ENCODE assay signal across 10 cellular contexts in the genomic region with DNA sequence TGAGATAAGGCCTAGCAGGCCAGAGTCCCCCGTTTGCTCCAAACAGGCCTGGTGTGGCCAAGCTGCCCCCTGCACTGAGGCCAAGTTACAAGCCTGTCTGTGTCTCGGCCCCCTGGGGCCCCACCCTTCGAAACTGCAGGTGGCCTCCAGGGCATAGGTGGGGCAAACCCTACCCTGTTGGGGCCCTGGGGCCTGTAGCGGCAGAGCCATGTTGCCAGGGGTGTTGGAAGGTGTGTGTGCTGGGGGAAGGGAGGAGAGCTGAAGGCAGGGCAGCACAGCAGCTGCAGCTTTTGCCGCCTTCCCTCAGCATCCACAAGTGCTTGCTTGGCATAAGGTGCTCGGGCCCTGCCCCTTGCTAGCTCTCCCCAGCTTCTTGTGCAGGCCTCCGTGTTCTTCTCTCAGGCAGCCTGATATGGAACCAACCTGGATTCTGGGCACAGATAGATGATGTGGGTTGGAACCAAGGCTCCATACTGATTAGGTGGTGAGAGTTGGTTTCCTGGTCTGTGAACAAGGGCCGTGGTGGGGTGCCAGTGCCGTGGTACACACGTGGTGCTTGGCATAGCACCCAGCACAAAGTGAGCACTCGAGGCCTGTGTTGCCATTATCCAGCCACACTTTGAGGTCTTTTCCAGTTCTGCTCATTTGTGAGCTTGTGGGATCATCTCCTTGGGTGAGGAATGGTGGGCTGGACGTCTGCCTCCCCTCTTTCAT. TPM values are rescaled to one million over a fixed set of nuclear protein-coding genes. Genes with fewer than 3 reads are reported as not detected.
DNase-seq lines count a peak whose midpoint lies in the region; ATAC-seq, FAIRE-seq and TF ChIP-seq lines count a peak whose summit lies in the region.
"Had no signal": no experiment of that assay in that cellular context is flagged by ENCODE, and none has a peak within 500 bp of the region (broad histone marks: within the 10 kb centered on the region; RNA-seq: fewer than 3 reads in every experiment).

No MANE protein-coding gene starts in this region.

- no peak for FAIRE-seq in D721Med (lab: Jason Lieb, UNC)

- no peaks in the 10 kb centered on the region for H3K9me3 ChIP-seq in effector memory CD4-positive, alpha-beta T cell (ENCODE audit: control insufficient read depth, low read length)
- no peaks in the 10 kb centered on the region for H3K9me3 ChIP-seq in sigmoid colon
- H3K9me3 ChIP-seq: SJCRH30 had no signal

- intact Hi-C loops in sigmoid colon (cut with DNase I) = no loop called here

- 45 to 65% methylated on average over 12 of the region's 12 CpGs for WGBS in sigmoid colon, 2 donors

- H3K4me3 ChIP-seq in effector memory CD4-positive, alpha-beta T cell (ENCODE audit: insufficient read depth, low read depth, low read length, poor library complexity, severe bottlenecking) = no peak overlapping the region
- no peak overlapping the region for H3K4me3 ChIP-seq in sigmoid colon
- H3K4me3 ChIP-seq: dorsolateral prefrontal cortex, SJCRH30 had no signal

- no peak for TF ChIP-seq CTCF in sigmoid colon (IDR thresholded peaks at IDR 0.05)
- TF ChIP-seq CTCF in D721Med (IDR thresholded peaks at IDR 0.05; ENCODE audit: insufficient read depth, missing control alignments) = no peak

- DNase-seq in Daoy (ENCODE audit: low read depth) (peak; percentile 7), RPMI8226 (peak; percentile 92), sigmoid colon (peak; percentile 60), D721Med (ENCODE audit: insufficient read length, low spot score) (no peak), SW 1271 (lab: John Stamatoyannopoulos, UW) (no peak)
- DNase-seq in effector memory CD4-positive, alpha-beta T cell = no peak
- DNase-seq: NCI-H2171, SJCRH30 had no signal

- H3K27ac ChIP-seq in effector memory CD4-positive, alpha-beta T cell (ENCODE audit: insufficient read depth, low read length, poor library complexity, severe bottlenecking) = peak overlapping the region; percentile 51
- H3K27ac ChIP-seq in sigmoid colon = peak overlapping the region in 2 of 4 donors; percentile 77 to 81
- H3K27ac ChIP-seq: SJCRH30 had no signal

- H3K4me1 ChIP-seq in effector memory CD4-positive, alpha-beta T cell (ENCODE audit: control insufficient read depth, insufficient read depth, low read length, poor library complexity, severe bottlenecking) = peaks cover 32% of the 10 kb centered on the region
- H3K4me1 ChIP-seq in sigmoid colon = peaks cover 0 to 41% (median 27%) of the 10 kb centered on the region in 4 donors

- no peaks in the 10 kb centered on the region for H3K27me3 ChIP-seq in effector memory CD4-positive, alpha-beta T cell (replicated peaks; ENCODE audit: control insufficient read depth, insufficient read depth, low read length, poor library complexity, severe bottlenecking)
- H3K27me3 ChIP-seq in sigmoid colon = no peaks in the 10 kb centered on the region
- H3K27me3 ChIP-seq: dorsolateral prefrontal cortex, SJCRH30 had no signal

- TF ChIP-seq EP300 in sigmoid colon (IDR thresholded peaks at IDR 0.05) = no peak

- ATAC-seq in GM18909 (IDR thresholded peaks at IDR 0.05; ENCODE audit: poor library complexity, unreplicated experiment) = no peak

- peaks cover 10% of the 10 kb centered on the region for H3K36me3 ChIP-seq in effector memory CD4-positive, alpha-beta T cell (ENCODE audit: control insufficient read depth, insufficient read depth, low read length)
- peaks cover 0 to 8% (median 2%) of the 10 kb centered on the region in 4 donors for H3K36me3 ChIP-seq in sigmoid colon

- no peak for TF ChIP-seq POLR2A in sigmoid colon (IDR thresholded peaks at IDR 0.05)

RNA-seq across cellular contexts. Expression of a gene that starts 12.6 kb away (rescaled TPM):
- total RNA-seq in Daoy (2014; rRNA removed; shearing (Covaris generic)) = 18.2 and 20.1 TPM in 2 replicates
- 100 to 1,000 TPM in 1 of 4 donors, 10 to 100 TPM in 3; 15.3 to 124 (median 22.7) TPM for total RNA-seq in sigmoid colon
- 100 to 1,000 TPM in 1 of 3 donors, 10 to 100 TPM in 2; 37.2 to 169 (median 70.5) TPM for polyA plus RNA-seq in sigmoid colon

Comparison
In these comparisons a context has a peak if more than half of its experiments do, and no peak if none do; other contexts are left out.
1. DNase-seq: peak in Daoy (single experiment), RPMI8226 (single experiment) and sigmoid colon (single experiment); none in effector memory CD4-positive, alpha-beta T cell (0 of 3), D721Med (single experiment) and SW 1271 (0 of 2).